In the genomic region with DNA sequence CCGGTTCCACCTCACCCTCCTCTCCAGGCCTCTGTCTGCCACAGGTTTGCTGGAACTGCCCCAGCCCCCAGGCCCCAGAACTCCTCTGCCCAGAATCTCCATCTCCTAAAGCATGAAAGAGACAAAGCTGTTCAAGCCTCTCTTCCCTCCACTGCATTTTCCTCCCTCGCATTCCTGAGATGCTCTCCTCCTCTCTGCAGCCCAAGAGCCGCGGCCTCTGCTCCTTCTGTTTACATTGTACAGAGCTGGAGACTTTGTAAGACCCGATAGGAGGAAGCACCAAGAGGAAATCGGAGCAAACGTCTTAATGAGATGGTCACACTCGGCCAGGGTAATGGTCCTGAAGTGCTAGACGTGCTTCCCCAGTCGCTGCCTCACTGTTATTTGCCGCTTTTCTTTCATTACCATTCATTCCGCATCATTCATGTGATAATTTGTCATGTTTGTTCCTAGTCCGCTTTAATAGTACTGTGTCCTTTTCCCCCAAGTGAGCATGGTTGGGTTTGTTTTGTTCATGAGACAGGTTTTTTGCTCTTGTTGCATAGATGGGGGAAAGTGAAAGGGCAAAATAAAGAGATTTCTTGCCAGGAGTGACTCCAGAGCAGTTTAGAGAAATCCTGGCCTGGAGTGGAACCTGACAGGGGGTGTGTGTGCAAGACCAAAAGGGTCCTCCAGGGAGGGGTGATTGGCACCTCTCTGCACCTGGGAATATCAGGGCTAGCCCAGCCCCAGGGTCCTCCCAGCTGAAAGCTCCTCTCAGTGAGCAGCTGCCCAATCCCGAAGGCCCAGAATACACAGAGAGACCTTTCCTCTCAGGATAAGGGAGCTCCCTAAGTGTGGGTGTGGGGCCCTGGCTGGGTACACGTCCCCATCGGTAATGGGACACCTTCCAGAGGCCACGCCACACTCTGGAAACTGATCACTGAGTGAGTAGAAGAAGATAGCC, we compare ENCODE assay signal across 11 cellular contexts. TPM values are rescaled to one million over a fixed set of nuclear protein-coding genes. Genes with fewer than 3 reads are reported as not detected.
A peak's percentile ranks its signal among the peaks of the same experiment; 100 is the strongest.
DNase-seq lines count a peak whose midpoint lies in the region; ATAC-seq and FAIRE-seq lines count a peak whose summit lies in the region.
"Had no signal": no experiment of that assay in that cellular context is flagged by ENCODE, and none has a peak within 500 bp of the region (broad histone marks: within the 10 kb centered on the region; RNA-seq: fewer than 3 reads in every experiment).

No MANE protein-coding gene starts in this region.

- no peaks in the 10 kb centered on the region for H3K36me3 ChIP-seq in mesodermal cell (ENCODE audit: control insufficient read depth, insufficient read depth, low read length)

- H3K4me3 ChIP-seq in right cardiac atrium (ENCODE audit: low read length) (no peak overlapping the region), mesodermal cell (ENCODE audit: extremely low read depth, insufficient read depth, low read length, poor library complexity, severe bottlenecking) (no peak overlapping the region)

- no peaks in the 10 kb centered on the region for H3K36me3 Mint-ChIP-seq in activated T-helper 2 cell treated with anti-CD3 and anti-CD28 coated beads, Interferon-gamma antibody, Interleukin-2, Interleukin-4, amounts not matched to agents 10 μg/mL and 5 μg/mL and 100 μg/mL, durations not matched to agents 14 hours and 24 hours and 36 hours (ENCODE audit: low read depth)
- H3K36me3 Mint-ChIP-seq: stimulated activated memory B cell treated with anti-CD40 and anti-IgM and Interleukin-4, amounts not matched to agents 10 μg/mL and 1 μg/mL and 100 μg/mL, for 72 hours had no signal

- WGBS in right cardiac atrium: 43% methylated on average over 17 of the region's 17 CpGs
- WGBS in mesodermal cell (ENCODE audit: insufficient coverage in 2 of 2), 2 experiments: 4 to 17% methylated on average over 9 to 13 of the region's 17 CpGs

- peaks cover 2% of the 10 kb centered on the region for H3K4me1 Mint-ChIP-seq in activated T-helper 2 cell treated with anti-CD3 and anti-CD28 coated beads, Interferon-gamma antibody, Interleukin-2, Interleukin-4, amounts not matched to agents 10 μg/mL and 5 μg/mL and 100 μg/mL, durations not matched to agents 14 hours and 24 hours and 36 hours (ENCODE audit: low read depth)
- H3K4me1 Mint-ChIP-seq: stimulated activated memory B cell treated with anti-CD40 and anti-IgM and Interleukin-4, amounts not matched to agents 10 μg/mL and 1 μg/mL and 100 μg/mL, for 72 hours had no signal

- FAIRE-seq in endometrium (lab: Jason Lieb, UNC): peak; percentile 91

- no peaks in the 10 kb centered on the region for H3K9me3 ChIP-seq in right cardiac atrium (ENCODE audit: control insufficient read depth, low read length)
- H3K9me3 ChIP-seq in mesodermal cell (ENCODE audit: control insufficient read depth, low read length): no peaks in the 10 kb centered on the region

- DNase-seq in left cardiac atrium: no peak
- DNase-seq in right cardiac atrium: no peak
- DNase-seq in activated T-helper 2 cell treated with anti-CD3 and anti-CD28 coated beads, Interferon-gamma antibody, Interleukin-2, Interleukin-4, amounts not matched to agents 10 μg/mL and 5 μg/mL and 100 μg/mL, durations not matched to agents 14 hours and 24 hours and 36 hours (ENCODE audit: low spot score): no peak
- DNase-seq in occipital lobe (lab: John Stamatoyannopoulos, UW): no peak
- DNase-seq: activated T-cell treated with anti-CD3 and anti-CD28 coated beads, Interleukin-2, amount 50 U/mL, for 48 hours; AML-193 had no signal

- H3K27me3 ChIP-seq in right cardiac atrium (ENCODE audit: control insufficient read depth, insufficient read depth): no peaks in the 10 kb centered on the region

- peak; percentile 45 to 63 for ATAC-seq in left cardiac atrium
- no peak for ATAC-seq in right cardiac atrium
- no peak for ATAC-seq in GM19395 (IDR thresholded peaks at IDR 0.05; ENCODE audit: unreplicated experiment)
- no peak for ATAC-seq in HG02970 (IDR thresholded peaks at IDR 0.05; ENCODE audit: low FRiP score, unreplicated experiment)
- ATAC-seq: stimulated activated memory B cell treated with anti-CD40 and anti-IgM and Interleukin-4, amounts not matched to agents 10 μg/mL and 1 μg/mL and 100 μg/mL, for 72 hours had no signal

- no peak overlapping the region for H3K27ac Mint-ChIP-seq in activated T-helper 2 cell treated with anti-CD3 and anti-CD28 coated beads, Interferon-gamma antibody, Interleukin-2, Interleukin-4, amounts not matched to agents 10 μg/mL and 5 μg/mL and 100 μg/mL, durations not matched to agents 14 hours and 24 hours and 36 hours
- H3K27ac Mint-ChIP-seq: stimulated activated memory B cell treated with anti-CD40 and anti-IgM and Interleukin-4, amounts not matched to agents 10 μg/mL and 1 μg/mL and 100 μg/mL, for 72 hours had no signal

- H3K27me3 Mint-ChIP-seq in activated T-helper 2 cell treated with anti-CD3 and anti-CD28 coated beads, Interferon-gamma antibody, Interleukin-2, Interleukin-4, amounts not matched to agents 10 μg/mL and 5 μg/mL and 100 μg/mL, durations not matched to agents 14 hours and 24 hours and 36 hours (ENCODE audit: low read depth): peaks cover 33% of the 10 kb centered on the region

- H3K4me3 Mint-ChIP-seq in activated T-helper 2 cell treated with anti-CD3 and anti-CD28 coated beads, Interferon-gamma antibody, Interleukin-2, Interleukin-4, amounts not matched to agents 10 μg/mL and 5 μg/mL and 100 μg/mL, durations not matched to agents 14 hours and 24 hours and 36 hours (ENCODE audit: low read depth): no peak overlapping the region
- H3K4me3 Mint-ChIP-seq: stimulated activated memory B cell treated with anti-CD40 and anti-IgM and Interleukin-4, amounts not matched to agents 10 μg/mL and 1 μg/mL and 100 μg/mL, for 72 hours had no signal

- no peaks in the 10 kb centered on the region for H3K9me3 Mint-ChIP-seq in activated T-helper 2 cell treated with anti-CD3 and anti-CD28 coated beads, Interferon-gamma antibody, Interleukin-2, Interleukin-4, amounts not matched to agents 10 μg/mL and 5 μg/mL and 100 μg/mL, durations not matched to agents 14 hours and 24 hours and 36 hours
- H3K9me3 Mint-ChIP-seq: stimulated activated memory B cell treated with anti-CD40 and anti-IgM and Interleukin-4, amounts not matched to agents 10 μg/mL and 1 μg/mL and 100 μg/mL, for 72 hours had no signal

- H3K27ac ChIP-seq in right cardiac atrium (ENCODE audit: low read length) (no peak overlapping the region), mesodermal cell (ENCODE audit: low read depth, low read length, severe bottlenecking) (peak overlapping the region; percentile 94)

- intact Hi-C loops in left cardiac atrium (cut with DNase I) (no loop called here), right cardiac atrium (cut with DNase I) (no loop called here)
- intact Hi-C loops in activated T-helper 2 cell treated with anti-CD3 and anti-CD28 coated beads, Interferon-gamma antibody, Interleukin-2, Interleukin-4, amounts not matched to agents 10 μg/mL and 5 μg/mL and 100 μg/mL, durations not matched to agents 14 hours and 24 hours and 36 hours (cut with micrococcal nuclease): no loop called here

- H3K4me1 ChIP-seq in right cardiac atrium (ENCODE audit: control insufficient read depth, insufficient read depth, low read length) (peaks cover 4% of the 10 kb centered on the region), mesodermal cell (ENCODE audit: control insufficient read depth, insufficient read depth, low read length, poor library complexity, severe bottlenecking) (peaks cover 27% of the 10 kb centered on the region)

RNA-seq across cellular contexts. Expression of a gene that starts 44.9 kb away (rescaled TPM):
- total RNA-seq in left cardiac atrium (10 to 100 TPM; 47.5 to 68.2 TPM), right cardiac atrium (100 to 1,000 TPM; 109 to 121 (median 114) TPM), occipital lobe (314 TPM)
- polyA plus RNA-seq in right cardiac atrium: 205 TPM
- 444 TPM for polyA plus RNA-seq in mesodermal cell (2013, experiment 1 of 2)
- 414 TPM for polyA plus RNA-seq in mesodermal cell (2013, experiment 2 of 2)
- total RNA-seq in activated T-helper 2 cell treated with anti-CD3 and anti-CD28 coated beads, Interferon-gamma antibody, Interleukin-2, Interleukin-4, amounts not matched to agents 10 μg/mL and 5 μg/mL and 100 μg/mL, durations not matched to agents 14 hours and 24 hours and 36 hours: 423 and 431 TPM in 2 replicates

Comparison
In these comparisons a context has a peak if more than half of its experiments do, and no peak if none do; other contexts are left out.
1. ATAC-seq: peak in left cardiac atrium (2 of 2); none in right cardiac atrium (0 of 2), GM19395 (single experiment) and HG02970 (single experiment).